Comparison of ENCODE assay signal across 15 cellular contexts in genomic region chr10:24255115-24255895, GRCh38. TPM values are rescaled to one million over a fixed set of nuclear protein-coding genes. Genes with fewer than 3 reads are reported as not detected.
DNase-seq lines count a peak whose midpoint lies in the region; ATAC-seq and TF ChIP-seq lines count a peak whose summit lies in the region.
"Had no signal": no experiment of that assay in that cellular context is flagged by ENCODE, and none has a peak within 500 bp of the region (broad histone marks: within the 10 kb centered on the region; RNA-seq: fewer than 3 reads in every experiment).

No MANE protein-coding gene starts in this region.

- 51 to 67% methylated on average over 14 of the region's 14 CpGs for WGBS in esophagus, 2 donors

- ATAC-seq in HG02970 (IDR thresholded peaks at IDR 0.05; ENCODE audit: low FRiP score, unreplicated experiment) = no peak
- ATAC-seq: stimulated activated naive CD8-positive, alpha-beta T cell treated with anti-CD3 and anti-CD28 coated beads, Interleukin-15, amount 100 ng/mL, for 72 hours had no signal

- no peak overlapping the region for H3K4me3 Mint-ChIP-seq in nephron
- no peak overlapping the region for H3K4me3 Mint-ChIP-seq in T-helper 2 cell treated with Interferon-gamma antibody and Interleukin-4, amounts not matched to agents 5 μg/mL and 100 μg/mL, for 36 hours
- H3K4me3 Mint-ChIP-seq: immature natural killer cell; stimulated activated naive CD8-positive, alpha-beta T cell treated with anti-CD3 and anti-CD28 coated beads, Interleukin-15, amount 100 ng/mL, for 72 hours had no signal

- peaks cover 65% of the 10 kb centered on the region for H3K4me1 Mint-ChIP-seq in nephron
- H3K4me1 Mint-ChIP-seq in T-helper 2 cell treated with Interferon-gamma antibody and Interleukin-4, amounts not matched to agents 5 μg/mL and 100 μg/mL, for 36 hours (ENCODE audit: low read depth) = no peaks in the 10 kb centered on the region
- H3K4me1 Mint-ChIP-seq: immature natural killer cell; stimulated activated naive CD8-positive, alpha-beta T cell treated with anti-CD3 and anti-CD28 coated beads, Interleukin-15, amount 100 ng/mL, for 72 hours had no signal

- H3K27ac Mint-ChIP-seq in nephron = peak overlapping the region; percentile 75 to 88 (median 87)
- H3K27ac Mint-ChIP-seq in T-helper 2 cell treated with Interferon-gamma antibody and Interleukin-4, amounts not matched to agents 5 μg/mL and 100 μg/mL, for 36 hours = no peak overlapping the region
- H3K27ac Mint-ChIP-seq: immature natural killer cell; stimulated activated naive CD8-positive, alpha-beta T cell treated with anti-CD3 and anti-CD28 coated beads, Interleukin-15, amount 100 ng/mL, for 72 hours had no signal

- no peaks in the 10 kb centered on the region for H3K9me3 ChIP-seq in esophagus (ENCODE audit: control insufficient read depth in 2 of 2, insufficient read depth in 1 of 2, low read depth in 1 of 2, low read length in 1 of 2)
- H3K9me3 ChIP-seq: neutrophil had no signal

- H3K36me3 ChIP-seq in esophagus (ENCODE audit: control insufficient read depth in 2 of 2, insufficient read depth in 2 of 2, low read length in 1 of 2) = peaks cover 0 to 2% of the 10 kb centered on the region in 2 donors
- H3K36me3 ChIP-seq: neutrophil had no signal

- H3K4me3 ChIP-seq in esophagus (ENCODE audit: low read depth in 1 of 2, low read length in 2 of 2) = peak overlapping the region; percentile 44 to 57

- DNase-seq in NCI-H526 treated with DMSO at 0.1 percent for 48 hours (lab: John Stamatoyannopoulos, UW) = peak; percentile 46
- no peak for DNase-seq in T-helper 2 cell treated with Interferon-gamma antibody and Interleukin-4, amounts not matched to agents 5 μg/mL and 100 μg/mL, for 36 hours (ENCODE audit: low spot score)
- no peak for DNase-seq in NCI-H774 (lab: John Stamatoyannopoulos, UW)
- no peak for DNase-seq in activated effector memory CD4-positive, alpha-beta T cell treated with anti-CD3 and anti-CD28 coated beads, Interleukin-2, amount 50 U/mL, for 16 hours
- DNase-seq: amygdala; immature natural killer cell; KBM-7; NCI-H2029; stimulated activated CD4-positive, alpha-beta T cell treated with anti-CD3 and anti-CD28 coated beads, Interleukin-4, amount 100 ng/mL, for 1 hour; stimulated activated naive CD8-positive, alpha-beta T cell treated with anti-CD3 and anti-CD28 coated beads, Interleukin-15, amount 100 ng/mL, for 72 hours had no signal

- no peaks in the 10 kb centered on the region for H3K9me3 Mint-ChIP-seq in nephron
- no peaks in the 10 kb centered on the region for H3K9me3 Mint-ChIP-seq in T-helper 2 cell treated with Interferon-gamma antibody and Interleukin-4, amounts not matched to agents 5 μg/mL and 100 μg/mL, for 36 hours
- H3K9me3 Mint-ChIP-seq: stimulated activated naive CD8-positive, alpha-beta T cell treated with anti-CD3 and anti-CD28 coated beads, Interleukin-15, amount 100 ng/mL, for 72 hours had no signal

- H3K36me3 Mint-ChIP-seq in nephron (ENCODE audit: low read depth) = peaks cover 20% of the 10 kb centered on the region
- no peaks in the 10 kb centered on the region for H3K36me3 Mint-ChIP-seq in T-helper 2 cell treated with Interferon-gamma antibody and Interleukin-4, amounts not matched to agents 5 μg/mL and 100 μg/mL, for 36 hours (ENCODE audit: low read depth)
- H3K36me3 Mint-ChIP-seq: immature natural killer cell had no signal

- peak overlapping the region; percentile 23 for H3K27ac ChIP-seq in C4-2B
- H3K27ac ChIP-seq in esophagus (ENCODE audit: low read depth in 2 of 2, low read length in 1 of 2) = peak overlapping the region; percentile 89 to 95
- H3K27ac ChIP-seq: neutrophil had no signal

- TF ChIP-seq CTCF in C4-2B (conservative IDR thresholded peaks at IDR 0.05) (no peak), nephron (IDR thresholded peaks at IDR 0.05; ENCODE audit: unreplicated experiment in 3 of 3) (no peak)

- no peaks in the 10 kb centered on the region for H3K27me3 Mint-ChIP-seq in nephron (ENCODE audit: low read depth)
- H3K27me3 Mint-ChIP-seq in T-helper 2 cell treated with Interferon-gamma antibody and Interleukin-4, amounts not matched to agents 5 μg/mL and 100 μg/mL, for 36 hours (ENCODE audit: low read depth) = peaks cover 2% of the 10 kb centered on the region
- H3K27me3 Mint-ChIP-seq: stimulated activated naive CD8-positive, alpha-beta T cell treated with anti-CD3 and anti-CD28 coated beads, Interleukin-15, amount 100 ng/mL, for 72 hours had no signal

- no peaks in the 10 kb centered on the region for H3K27me3 ChIP-seq in esophagus (ENCODE audit: control insufficient read depth in 1 of 2, insufficient read depth in 2 of 2, low read length in 2 of 2)
- H3K27me3 ChIP-seq: neutrophil had no signal

- H3K4me1 ChIP-seq in esophagus (ENCODE audit: control insufficient read depth in 2 of 2, insufficient read depth in 2 of 2, low read length in 1 of 2) = peaks cover 3 to 8% of the 10 kb centered on the region in 2 donors

RNA-seq across cellular contexts. Expression of gene KIAA1217, which starts 46.4 kb away (rescaled TPM):
- 10 to 100 TPM; 18.3 to 22.2 TPM for polyA plus RNA-seq in esophagus
- polyA plus RNA-seq: immature natural killer cell had no signal
